In the genomic region with DNA sequence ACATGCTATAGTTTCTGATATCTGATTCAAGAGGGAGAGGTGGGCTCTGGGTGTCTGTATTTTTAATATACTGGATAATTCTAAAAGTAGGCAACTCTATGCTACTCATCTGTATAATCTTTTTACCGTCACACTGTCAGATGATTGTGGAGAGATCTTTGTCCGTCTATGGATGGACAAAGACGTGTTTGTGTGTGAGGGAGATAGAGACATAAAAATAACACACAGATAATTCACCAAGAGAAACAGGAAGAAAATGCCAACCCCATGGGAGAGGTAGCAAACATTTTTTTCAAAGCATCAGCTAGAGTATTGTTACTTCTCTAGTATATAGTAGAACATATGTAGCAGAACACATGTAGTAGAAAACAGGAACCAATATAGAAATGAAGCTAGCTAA, we compare ENCODE assay signal across 3 cellular contexts.
"Had no signal": no experiment of that assay in that cellular context is flagged by ENCODE, and none has a peak within 500 bp of the region (broad histone marks: within the 10 kb centered on the region; RNA-seq: fewer than 3 reads in every experiment).

No MANE protein-coding gene starts in this region.

- DNase-seq: GDM1, GF-D8 had no signal

- ATAC-seq: GM12878 had no signal
